In genomic region chr14:55099741-55100140, GRCh38 we compare ENCODE assay signal across 14 cellular contexts. TPM values are rescaled to one million over a fixed set of nuclear protein-coding genes. Genes with fewer than 3 reads are reported as not detected.
DNase-seq lines count a peak whose midpoint lies in the region; ATAC-seq and TF ChIP-seq lines count a peak whose summit lies in the region.
"Had no signal": no experiment of that assay in that cellular context is flagged by ENCODE, and none has a peak within 500 bp of the region (broad histone marks: within the 10 kb centered on the region; RNA-seq: fewer than 3 reads in every experiment).

No MANE protein-coding gene starts in this region.

- POLR2A ChIA-PET in A673 (lab: Charles Lee; ENCODE audit: low non-redundant PET) = no interaction called here

- peak overlapping the region; percentile 21 to 97 for H3K27ac ChIP-seq in breast epithelium
- H3K27ac ChIP-seq in right atrium auricular region = peak overlapping the region; percentile 15 to 36
- peak overlapping the region; percentile 18 to 37 for H3K27ac ChIP-seq in thoracic aorta
- H3K27ac ChIP-seq in A673 (ENCODE audit: low read depth, low read length, poor library complexity, severe bottlenecking) = no peak overlapping the region
- H3K27ac ChIP-seq: 22Rv1 had no signal

- H3K36me3 ChIP-seq in breast epithelium (no peaks in the 10 kb centered on the region), right atrium auricular region (no peaks in the 10 kb centered on the region), thoracic aorta (no peaks in the 10 kb centered on the region), A673 (ENCODE audit: insufficient read depth, low read length, poor library complexity, severe bottlenecking) (no peaks in the 10 kb centered on the region)

- H3K9me3 Mint-ChIP-seq in HFFc6 = peaks cover 12% of the 10 kb centered on the region

- DNase-seq in NOMO-1 treated with DMSO at 0.1 percent for 48 hours (lab: John Stamatoyannopoulos, UW; ENCODE audit: unreplicated experiment) = peak; percentile 15
- no peak for DNase-seq in NOMO-1 treated with dmso at 0.1 percent for 144 hours (lab: John Stamatoyannopoulos, UW; ENCODE audit: unreplicated experiment)
- DNase-seq in breast epithelium (ENCODE audit: low spot score in 2 of 2) = no peak
- no peak for DNase-seq in right atrium auricular region (ENCODE audit: low spot score)
- DNase-seq in thoracic aorta (ENCODE audit: low spot score) = no peak
- no peak for DNase-seq in T-helper 2 cell
- no peak for DNase-seq in HFFc6
- no peak for DNase-seq in A673 (ENCODE audit: low spot score)
- DNase-seq: activated T-cell treated with anti-CD3 and anti-CD28 coated beads, Interleukin-2, amount 50 U/mL, for 24 hours; DMS 273 treated with DMSO at 0.1 percent for 48 hours; NCI-H1417 treated with DMSO at 0.1 percent for 48 hours; NCI-H524; SHP77 treated with DMSO at 0.1 percent for 48 hours had no signal

- no peak overlapping the region for H3K4me3 ChIP-seq in breast epithelium
- no peak overlapping the region for H3K4me3 ChIP-seq in right atrium auricular region
- no peak overlapping the region for H3K4me3 ChIP-seq in thoracic aorta
- H3K4me3 ChIP-seq in A673 (ENCODE audit: low read depth, low read length, poor library complexity, severe bottlenecking) = no peak overlapping the region

- BruUV-seq in A673 (replicated peaks; lab: Mats Ljungman, UMichigan) = no TSS peak

- H3K4me1 Mint-ChIP-seq in HFFc6 (ENCODE audit: low read depth) = peaks cover 38% of the 10 kb centered on the region

- no peak for TF ChIP-seq POLR2A in breast epithelium (IDR thresholded peaks at IDR 0.05)

- CTCF ChIA-PET in A673 (lab: Charles Lee) = interaction anchor here (0.5 kb wide), 1 partner anchor 112 kb away, joined by 5 read pairs; no protein-coding TSS in a partner anchor

- intact Hi-C loops in breast epithelium (cut with DNase I; ENCODE audit: low total_unique reads) (no loop called here), A673 (cut with micrococcal nuclease; ENCODE audit: unreplicated experiment) (no loop called here)

- H3K4me1 ChIP-seq in breast epithelium = peaks cover 10 to 37% of the 10 kb centered on the region in 2 donors
- peaks cover 0 to 49% of the 10 kb centered on the region in 2 donors for H3K4me1 ChIP-seq in right atrium auricular region
- peaks cover 37 to 56% of the 10 kb centered on the region in 2 donors for H3K4me1 ChIP-seq in thoracic aorta (ENCODE audit: control insufficient read depth in 1 of 2, low read depth in 2 of 2)
- H3K4me1 ChIP-seq in A673 (ENCODE audit: insufficient read depth, low read length, poor library complexity, severe bottlenecking) = peaks cover 23% of the 10 kb centered on the region

- no peaks in the 10 kb centered on the region for H3K9me3 ChIP-seq in breast epithelium
- H3K9me3 ChIP-seq in right atrium auricular region = no peaks in the 10 kb centered on the region
- no peaks in the 10 kb centered on the region for H3K9me3 ChIP-seq in thoracic aorta
- H3K9me3 ChIP-seq in A673 (ENCODE audit: low read depth, low read length, poor library complexity, severe bottlenecking) = no peaks in the 10 kb centered on the region

- H3K27me3 ChIP-seq in breast epithelium (no peaks in the 10 kb centered on the region), right atrium auricular region (no peaks in the 10 kb centered on the region), thoracic aorta (replicated peaks; ENCODE audit: insufficient read depth) (no peaks in the 10 kb centered on the region), A673 (replicated peaks; ENCODE audit: insufficient read depth, low read depth, low read length, poor library complexity) (no peaks in the 10 kb centered on the region)

- peaks cover 10% of the 10 kb centered on the region for H3K36me3 Mint-ChIP-seq in HFFc6 (ENCODE audit: low read depth)

- H3K27ac Mint-ChIP-seq in HFFc6 = no peak overlapping the region
- H3K27ac Mint-ChIP-seq: activated T-cell treated with anti-CD3 and anti-CD28 coated beads, Interleukin-2, amount 50 U/mL, for 24 hours had no signal

- peaks cover 1% of the 10 kb centered on the region; the same call in 1 of the 2 replicates for H3K27me3 Mint-ChIP-seq in HFFc6 (ENCODE audit: insufficient read depth)
- H3K27me3 Mint-ChIP-seq: activated T-cell treated with anti-CD3 and anti-CD28 coated beads, Interleukin-2, amount 50 U/mL, for 24 hours had no signal

- no peak overlapping the region for H3K4me3 Mint-ChIP-seq in HFFc6
- H3K4me3 Mint-ChIP-seq: activated T-cell treated with anti-CD3 and anti-CD28 coated beads, Interleukin-2, amount 50 U/mL, for 24 hours had no signal

- no peak for ATAC-seq in thoracic aorta (ENCODE audit: insufficient number of reproducible peaks, low FRiP score, low read depth)

- TF ChIP-seq CTCF in breast epithelium (IDR thresholded peaks at IDR 0.05) (no peak), right atrium auricular region (IDR thresholded peaks at IDR 0.05) (no peak), thoracic aorta (IDR thresholded peaks at IDR 0.05) (no peak), HFFc6 (IDR thresholded peaks at IDR 0.05) (no peak), A673 (conservative IDR thresholded peaks at IDR 0.05; ENCODE audit: low read depth, low read length) (no peak)

RNA-seq across cellular contexts. Expression of gene LGALS3, which starts 29.3 kb away (rescaled TPM):
- total RNA-seq in breast epithelium (100 to 1,000 TPM; 293 to 580 (median 571) TPM), right atrium auricular region (100 to 1,000 TPM; 178 to 184 TPM), thoracic aorta (100 to 1,000 TPM; 195 to 237 TPM), A673 (2021) (11.0 and 13.3 TPM in 2 replicates)
- 10 to 100 TPM; 70.1 to 83.0 (median 74.7) TPM for total RNA-seq in HFFc6 (2021; fragmentation: NEBNext Ultra II Directional; extraction: Animal tissue kit (Norgen Biotek cat#: 25700))

RNA-seq across cellular contexts. Expression of gene MAPK1IP1L, which starts 48.3 kb away (rescaled TPM):
- total RNA-seq in breast epithelium = 10 to 100 TPM; 37.7 to 60.4 (median 39.4) TPM
- total RNA-seq in right atrium auricular region = 100 to 1,000 TPM in 1 of 2 donors, 10 to 100 TPM in 1; 81.2 to 111 TPM
- 100 to 1,000 TPM in 1 of 2 donors, 10 to 100 TPM in 1; 57.0 to 113 TPM for total RNA-seq in thoracic aorta
- 100 to 1,000 TPM; 114 to 150 (median 126) TPM for total RNA-seq in HFFc6 (2021; fragmentation: NEBNext Ultra II Directional; extraction: Animal tissue kit (Norgen Biotek cat#: 25700))
- total RNA-seq in A673 (2021) = 150 and 164 TPM in 2 replicates
